23 cellular contexts compared by ENCODE assay signal in genomic region chr9:137960496-137960895, GRCh38.
DNase-seq lines count a peak whose midpoint lies in the region; ATAC-seq and TF ChIP-seq lines count a peak whose summit lies in the region.
"Had no signal": no experiment of that assay in that cellular context is flagged by ENCODE, and none has a peak within 500 bp of the region (broad histone marks: within the 10 kb centered on the region; RNA-seq: fewer than 3 reads in every experiment).

No MANE protein-coding gene starts in this region.

- H3K4me2 ChIP-seq in Karpas-422 (ENCODE audit: low read depth, low read length, poor library complexity, severe bottlenecking): no peak overlapping the region

- H3K36me3 ChIP-seq in Karpas-422 (ENCODE audit: insufficient read depth, low read length): no peaks in the 10 kb centered on the region
- no peaks in the 10 kb centered on the region for H3K36me3 ChIP-seq in aorta (ENCODE audit: control insufficient read depth in 1 of 2, insufficient read depth in 2 of 2, low read length in 1 of 2)
- H3K36me3 ChIP-seq: cardiac muscle cell, esophagus squamous epithelium, upper lobe of left lung had no signal

- no peaks in the 10 kb centered on the region for H4K20me1 ChIP-seq in Karpas-422 (ENCODE audit: insufficient read depth, low read depth, low read length)

- 67 to 80% methylated on average over 11 of the region's 11 CpGs for WGBS in aorta, 2 donors

- H3K9ac ChIP-seq in Karpas-422 (ENCODE audit: low read length): no peak overlapping the region

- peaks cover 13% of the 10 kb centered on the region for H3K27me3 Mint-ChIP-seq in glutamatergic neuron (ENCODE audit: unreplicated experiment)

- TF ChIP-seq CTCF in glutamatergic neuron (IDR thresholded peaks at IDR 0.05; ENCODE audit: partially characterized antibody, unreplicated experiment): peak; percentile 49

- no peak overlapping the region for H2AFZ ChIP-seq in Karpas-422 (ENCODE audit: low read length)

- H3K9me2 ChIP-seq in Karpas-422 (replicated peaks; ENCODE audit: insufficient read depth, low read length): no peaks in the 10 kb centered on the region

- no peak overlapping the region for H3K27ac Mint-ChIP-seq in glutamatergic neuron (ENCODE audit: unreplicated experiment)
- H3K27ac Mint-ChIP-seq: activated T-cell treated with anti-CD3 and anti-CD28 coated beads, Interleukin-2, amount 50 U/mL, for 72 hours; memory B cell; nephron; stimulated activated naive B cell treated with anti-CD40 and anti-IgM and Interleukin-4, amounts not matched to agents 10 μg/mL and 1 μg/mL and 100 μg/mL, for 72 hours had no signal

- no peak overlapping the region for H3K4me3 Mint-ChIP-seq in glutamatergic neuron (ENCODE audit: unreplicated experiment)
- H3K4me3 Mint-ChIP-seq: activated T-cell treated with anti-CD3 and anti-CD28 coated beads, Interleukin-2, amount 50 U/mL, for 72 hours; memory B cell; nephron; stimulated activated naive B cell treated with anti-CD40 and anti-IgM and Interleukin-4, amounts not matched to agents 10 μg/mL and 1 μg/mL and 100 μg/mL, for 72 hours had no signal

- H3K4me1 Mint-ChIP-seq in glutamatergic neuron (ENCODE audit: low read depth, unreplicated experiment): no peaks in the 10 kb centered on the region
- H3K4me1 Mint-ChIP-seq: memory B cell; nephron; stimulated activated naive B cell treated with anti-CD40 and anti-IgM and Interleukin-4, amounts not matched to agents 10 μg/mL and 1 μg/mL and 100 μg/mL, for 72 hours had no signal

- ATAC-seq in aorta (ENCODE audit: low FRiP score): no peak
- no peak for ATAC-seq in GM19351 (IDR thresholded peaks at IDR 0.05; ENCODE audit: unreplicated experiment)
- ATAC-seq: activated T-cell treated with anti-CD3 and anti-CD28 coated beads, Interleukin-2, amount 50 U/mL, for 72 hours had no signal

- H3K4me3 ChIP-seq in Karpas-422 (ENCODE audit: low read length) (no peak overlapping the region), aorta (ENCODE audit: low read length in 2 of 2) (no peak overlapping the region)
- H3K4me3 ChIP-seq: cardiac muscle cell, esophagus squamous epithelium, upper lobe of left lung had no signal

- H3K27ac ChIP-seq in Karpas-422 (ENCODE audit: low read length): no peak overlapping the region
- no peak overlapping the region for H3K27ac ChIP-seq in aorta (ENCODE audit: low read depth in 1 of 2, low read length in 2 of 2)
- H3K27ac ChIP-seq: 22Rv1, cardiac muscle cell, esophagus squamous epithelium, HL-60, upper lobe of left lung had no signal

- intact Hi-C loops in posterior vena cava (cut with DNase I): no loop called here
- intact Hi-C loops in aorta (cut with DNase I): no loop called here

- H3K9me3 ChIP-seq in Karpas-422 (ENCODE audit: low read length) (no peaks in the 10 kb centered on the region), aorta (ENCODE audit: control insufficient read depth, low read length) (peaks cover 2% of the 10 kb centered on the region)
- H3K9me3 ChIP-seq: esophagus squamous epithelium, upper lobe of left lung had no signal

- H3K27me3 ChIP-seq in Karpas-422 (ENCODE audit: low read length) (no peaks in the 10 kb centered on the region), aorta (ENCODE audit: control insufficient read depth in 1 of 2, insufficient read depth in 2 of 2, low read length in 1 of 2) (no peaks in the 10 kb centered on the region)
- H3K27me3 ChIP-seq: cardiac muscle cell, esophagus squamous epithelium, upper lobe of left lung had no signal

- H3K36me3 Mint-ChIP-seq in glutamatergic neuron (ENCODE audit: unreplicated experiment): peaks cover 41% of the 10 kb centered on the region
- H3K36me3 Mint-ChIP-seq: memory B cell; stimulated activated naive B cell treated with anti-CD40 and anti-IgM and Interleukin-4, amounts not matched to agents 10 μg/mL and 1 μg/mL and 100 μg/mL, for 72 hours had no signal

- H3K9me3 Mint-ChIP-seq in glutamatergic neuron (ENCODE audit: unreplicated experiment): peaks cover 14% of the 10 kb centered on the region

- DNase-seq in DMS 273 (lab: John Stamatoyannopoulos, UW; ENCODE audit: unreplicated experiment) (peak; percentile 13), DMS 273 treated with DMSO at 0.1 percent for 48 hours (lab: John Stamatoyannopoulos, UW) (no peak), Karpas-422 (peak; percentile 47), glutamatergic neuron (peak; percentile 50), posterior vena cava (ENCODE audit: low spot score) (peak; percentile 72), aorta (no peak), UCSD-AML1 (lab: John Stamatoyannopoulos, UW; ENCODE audit: unreplicated experiment) (no peak)
- DNase-seq: activated CD4-positive, alpha-beta T cell treated with anti-CD3 and anti-CD28 coated beads, Interleukin-2, amount 50 U/mL, for 48 hours; activated T-cell treated with anti-CD3 and anti-CD28 coated beads, Interleukin-2, amount 50 U/mL, for 72 hours; C1 segment of cervical spinal cord; esophagus squamous epithelium; KBM-7; kidney; NCI-H1105 treated with DMSO at 0.1 percent for 48 hours; NCI-H2171; stimulated activated naive B cell treated with anti-CD40 and anti-IgM and Interleukin-4, amounts not matched to agents 10 μg/mL and 1 μg/mL and 100 μg/mL, for 72 hours; upper lobe of left lung had no signal

- no peaks in the 10 kb centered on the region for H3K4me1 ChIP-seq in Karpas-422 (ENCODE audit: low read length)
- H3K4me1 ChIP-seq in aorta (ENCODE audit: control insufficient read depth in 1 of 2, insufficient read depth in 2 of 2, low read length in 2 of 2): no peaks in the 10 kb centered on the region
- H3K4me1 ChIP-seq: esophagus squamous epithelium, upper lobe of left lung had no signal

- H3K79me2 ChIP-seq in Karpas-422 (ENCODE audit: low read length): no peaks in the 10 kb centered on the region

Comparison
In these comparisons a context has a peak if more than half of its experiments do, and no peak if none do; other contexts are left out.
1. DNase-seq: peak in DMS 273 (single experiment), Karpas-422 (single experiment), glutamatergic neuron (single experiment) and posterior vena cava (single experiment); none in DMS 273 treated with DMSO at 0.1 percent for 48 hours (single experiment), aorta (0 of 2) and UCSD-AML1 (single experiment).